14 cellular contexts compared by ENCODE assay signal in the genomic region with DNA sequence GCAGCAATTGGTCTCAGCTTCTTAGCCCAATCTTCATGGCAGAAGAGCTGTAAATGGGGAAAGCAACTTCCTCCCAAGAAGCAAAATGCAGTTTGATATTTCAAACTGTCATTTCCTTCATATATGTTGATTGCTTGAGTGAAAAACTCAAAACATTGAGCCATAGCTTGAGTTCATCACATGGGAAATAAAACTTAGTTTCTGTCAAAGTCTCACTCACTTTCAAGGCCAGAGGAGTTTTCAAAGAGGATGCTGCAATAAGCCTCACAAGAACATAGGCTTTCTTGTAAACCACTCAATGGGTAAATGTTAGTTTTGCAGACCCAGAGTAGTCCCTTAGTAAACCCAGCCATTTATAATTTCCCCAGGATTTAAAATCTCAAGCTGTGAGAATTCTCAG.
"Had no signal": no experiment of that assay in that cellular context is flagged by ENCODE, and none has a peak within 500 bp of the region (broad histone marks: within the 10 kb centered on the region; RNA-seq: fewer than 3 reads in every experiment).

No MANE protein-coding gene starts in this region.

- H3K27ac ChIP-seq: brain microvascular endothelial cell, coronary artery, esophagus muscularis mucosa, neutrophil, parathyroid adenoma, thoracic aorta had no signal

- H3K36me3 ChIP-seq: brain microvascular endothelial cell, esophagus muscularis mucosa, neutrophil, thoracic aorta had no signal

- H3K9me3 ChIP-seq: esophagus muscularis mucosa, neutrophil, thoracic aorta had no signal

- H3K27me3 Mint-ChIP-seq: central memory CD8-positive, alpha-beta T cell; T-helper 17 cell had no signal

- H3K4me3 Mint-ChIP-seq: activated CD8-positive, alpha-beta T cell treated with anti-CD3 and anti-CD28 coated beads, Interleukin-2, amount 10 ng/mL, durations not matched to agents 7 days and 5 days; central memory CD8-positive, alpha-beta T cell; T-helper 17 cell had no signal

- H3K27ac Mint-ChIP-seq: activated CD8-positive, alpha-beta T cell treated with anti-CD3 and anti-CD28 coated beads, Interleukin-2, amount 10 ng/mL, durations not matched to agents 7 days and 5 days; T-helper 17 cell had no signal

- H3K4me1 ChIP-seq: esophagus muscularis mucosa, parathyroid adenoma had no signal

- ATAC-seq: activated CD8-positive, alpha-beta T cell treated with anti-CD3 and anti-CD28 coated beads, Interleukin-2, amount 10 ng/mL, durations not matched to agents 7 days and 5 days; T-helper 17 cell had no signal

- H2AFZ ChIP-seq: parathyroid adenoma had no signal

- DNase-seq: activated CD4-positive, alpha-beta T cell treated with anti-CD3 and anti-CD28 coated beads for 4 hours; activated CD8-positive, alpha-beta T cell treated with anti-CD3 and anti-CD28 coated beads, Interleukin-2, amount 10 ng/mL, durations not matched to agents 7 days and 5 days; anterior cingulate cortex; brain microvascular endothelial cell; islet precursor cell; midbrain; stimulated activated CD4-positive, alpha-beta T cell treated with anti-CD3 and anti-CD28 coated beads, Interleukin-1b, Interleukin-23, amount 100 ng/mL, for 48 hours; T-helper 17 cell had no signal

- H3K4me3 ChIP-seq: coronary artery, esophagus muscularis mucosa, thoracic aorta had no signal

- H3K79me2 ChIP-seq: parathyroid adenoma had no signal

- H3K27me3 ChIP-seq: brain microvascular endothelial cell, esophagus muscularis mucosa, neutrophil had no signal

- H3K9ac ChIP-seq: parathyroid adenoma had no signal

- H3K9me3 Mint-ChIP-seq: central memory CD8-positive, alpha-beta T cell had no signal
